23 cellular contexts compared by ENCODE assay signal in genomic region chr10:97028126-97028831, GRCh38.
DNase-seq lines count a peak whose midpoint lies in the region; ATAC-seq and TF ChIP-seq lines count a peak whose summit lies in the region.
"Had no signal": no experiment of that assay in that cellular context is flagged by ENCODE, and none has a peak within 500 bp of the region (broad histone marks: within the 10 kb centered on the region; RNA-seq: fewer than 3 reads in every experiment).

No MANE protein-coding gene starts in this region.

- 81% methylated on average over 2 of the region's 2 CpGs for WGBS in smooth muscle cell (ENCODE audit: low lambda C conversion rate)

- H3K9me3 ChIP-seq in adipocyte (ENCODE audit: control insufficient read depth, low read length) (peaks cover 4% of the 10 kb centered on the region), smooth muscle cell (replicated peaks; ENCODE audit: low read depth) (no peaks in the 10 kb centered on the region)
- H3K9me3 ChIP-seq: left ventricle myocardium inferior, right atrium auricular region, tibial nerve had no signal

- H3K4me2 ChIP-seq in smooth muscle cell: no peak overlapping the region

- no peak overlapping the region for H3K27ac ChIP-seq in smooth muscle cell (ENCODE audit: low read depth)
- H3K27ac ChIP-seq: left ventricle myocardium inferior, right atrium auricular region, tibial nerve had no signal

- TF ChIP-seq CTCF in AG04449 (IDR thresholded peaks at IDR 0.05; ENCODE audit: insufficient read depth, low read length, missing control alignments) (no peak), smooth muscle cell (IDR thresholded peaks at IDR 0.05; ENCODE audit: borderline replicate concordance, insufficient read depth, poor library complexity, severe bottlenecking) (no peak)

- no peak overlapping the region for H3K9ac ChIP-seq in adipocyte (ENCODE audit: low read length)
- H3K9ac ChIP-seq in smooth muscle cell (ENCODE audit: low read depth): no peak overlapping the region

- no peaks in the 10 kb centered on the region for H3K79me2 ChIP-seq in smooth muscle cell (ENCODE audit: low read depth)

- H3K4me1 ChIP-seq in adipocyte (ENCODE audit: control insufficient read depth, insufficient read depth, low read length): peaks cover 15% of the 10 kb centered on the region
- H3K4me1 ChIP-seq in smooth muscle cell (ENCODE audit: low read depth): no peaks in the 10 kb centered on the region

- peak; percentile 41 for DNase-seq in AG04449 (ENCODE audit: low read depth, low spot score)
- DNase-seq in HCEC 1CT: peak; percentile 52
- peak; percentile 7 for DNase-seq in adipocyte (ENCODE audit: low read depth)
- peak; percentile 22 for DNase-seq in glomerular visceral epithelial cell (ENCODE audit: extremely low spot score)
- DNase-seq in sciatic nerve (ENCODE audit: low spot score): no peak
- DNase-seq in NK-92 (lab: John Stamatoyannopoulos, UW; ENCODE audit: unreplicated experiment): no peak
- no peak for DNase-seq in smooth muscle cell (lab: John Stamatoyannopoulos, UW; ENCODE audit: unreplicated experiment)
- DNase-seq in SHP77 treated with DMSO at 0.1 percent for 48 hours (lab: John Stamatoyannopoulos, UW): no peak
- DNase-seq: activated naive CD8-positive, alpha-beta T cell treated with anti-CD3 and anti-CD28 coated beads, Interleukin-2, amount 50 U/mL, for 24 hours; endodermal cell; foreskin melanocyte; Karpas-422; left ventricle myocardium inferior; NCI-H1105 treated with DMSO at 0.1 percent for 48 hours; NCI-H2107; NCI-H524 treated with DMSO at 0.1 percent for 48 hours; nucleus accumbens; stimulated activated naive B cell treated with anti-CD40 and anti-IgM and Interleukin-4, amounts not matched to agents 10 μg/mL and 1 μg/mL and 100 μg/mL, for 72 hours; T-helper 17 cell had no signal

- H3K36me3 ChIP-seq in adipocyte (ENCODE audit: control insufficient read depth, insufficient read depth, low read length, severe bottlenecking): no peaks in the 10 kb centered on the region
- H3K36me3 ChIP-seq in smooth muscle cell (ENCODE audit: low read depth): no peaks in the 10 kb centered on the region
- H3K36me3 ChIP-seq: left ventricle myocardium inferior, right atrium auricular region, tibial nerve had no signal

- no peaks in the 10 kb centered on the region for H4K20me1 ChIP-seq in smooth muscle cell (ENCODE audit: low read depth)

- intact Hi-C loops in sciatic nerve (cut with DNase I): no loop called here

- H3K4me3 ChIP-seq in AG04449 (ENCODE audit: low read depth, low read length) (no peak overlapping the region), adipocyte (ENCODE audit: low read length) (no peak overlapping the region), smooth muscle cell (no peak overlapping the region)
- H3K4me3 ChIP-seq: GM12878, left ventricle myocardium inferior, right atrium auricular region, tibial nerve had no signal

- no peaks in the 10 kb centered on the region for H3F3A ChIP-seq in smooth muscle cell (ENCODE audit: low read depth)

- H3K27me3 ChIP-seq in adipocyte (replicated peaks; ENCODE audit: control insufficient read depth, insufficient read depth, low read length) (peaks cover 13% of the 10 kb centered on the region), smooth muscle cell (ENCODE audit: low read depth) (no peaks in the 10 kb centered on the region)
- H3K27me3 ChIP-seq: right atrium auricular region, tibial nerve had no signal

- no peak overlapping the region for H2AFZ ChIP-seq in smooth muscle cell (ENCODE audit: low read depth)

- POLR2A ChIA-PET in AG04449 (lab: Yijun Ruan, JAX): no interaction called here

- CTCF ChIA-PET in AG04449 (lab: Yijun Ruan, JAX): interaction anchor here (7.9 kb wide), 1 partner anchor 8 kb away, joined by 153 read pairs; no protein-coding TSS in a partner anchor

- ATAC-seq in sciatic nerve: no peak
- ATAC-seq: activated CD4-positive, CD25-positive, alpha-beta regulatory T cell treated with anti-CD3 and anti-CD28 coated beads, Interleukin-2, amount 50 U/mL, for 24 hours; activated naive CD8-positive, alpha-beta T cell treated with anti-CD3 and anti-CD28 coated beads, Interleukin-2, amount 50 U/mL, for 24 hours; GM12878; stimulated activated naive B cell treated with anti-CD40 and anti-IgM and Interleukin-4, amounts not matched to agents 10 μg/mL and 1 μg/mL and 100 μg/mL, for 72 hours; T-helper 17 cell had no signal

Comparison
In these comparisons a context has a peak if more than half of its experiments do, and no peak if none do; other contexts are left out.
1. DNase-seq: peak in AG04449 (single experiment), HCEC 1CT (single experiment), adipocyte (single experiment) and glomerular visceral epithelial cell (single experiment); none in sciatic nerve (single experiment), NK-92 (single experiment), smooth muscle cell (single experiment) and SHP77 treated with DMSO at 0.1 percent for 48 hours (single experiment).